Comparison of ENCODE assay signal across 10 cellular contexts in the genomic region with DNA sequence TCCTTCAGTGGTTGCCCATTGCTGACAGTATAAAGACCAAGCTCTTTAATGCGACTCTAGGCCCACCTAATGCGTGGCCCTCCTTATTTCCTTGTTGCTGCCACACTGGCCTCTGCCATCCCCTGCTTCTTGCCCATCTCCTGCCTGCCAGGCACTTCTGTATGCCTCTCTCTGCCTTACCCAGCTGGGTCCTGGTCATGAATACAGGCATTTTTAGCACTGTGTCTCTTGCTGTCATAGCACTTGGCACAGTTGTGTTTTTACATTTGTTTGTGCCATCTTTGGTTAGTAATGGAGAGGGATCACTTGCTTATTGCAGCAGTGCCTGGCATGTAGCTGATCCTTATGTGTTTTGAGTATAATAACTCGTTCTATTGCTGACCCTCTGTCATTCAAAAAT. TPM values are rescaled to one million over a fixed set of nuclear protein-coding genes. Genes with fewer than 3 reads are reported as not detected.
DNase-seq lines count a peak whose midpoint lies in the region; ATAC-seq lines count a peak whose summit lies in the region.
"Had no signal": no experiment of that assay in that cellular context is flagged by ENCODE, and none has a peak within 500 bp of the region (broad histone marks: within the 10 kb centered on the region; RNA-seq: fewer than 3 reads in every experiment).

No MANE protein-coding gene starts in this region.

- POLR2A ChIA-PET in CD8-positive, alpha-beta memory T cell (lab: Charles Lee): no interaction called here

- H3K4me3 Mint-ChIP-seq in CD8-positive, alpha-beta memory T cell: peak overlapping the region in 1 of 7 donors; percentile 2

- no peak overlapping the region for H3K4me3 ChIP-seq in CD8-positive, alpha-beta memory T cell (ENCODE audit: low read length)
- H3K4me3 ChIP-seq in adipocyte (ENCODE audit: low read length): peak overlapping the region; percentile 38
- no peak overlapping the region for H3K4me3 ChIP-seq in right cardiac atrium (ENCODE audit: low read length)

- peak; percentile 24 to 29 for ATAC-seq in right cardiac atrium
- ATAC-seq in activated CD4-positive, CD25-positive, alpha-beta regulatory T cell treated with anti-CD3 and anti-CD28 coated beads, Interleukin-2, amount 50 U/mL, for 24 hours: no peak
- ATAC-seq in GM21447 (IDR thresholded peaks at IDR 0.05; ENCODE audit: unreplicated experiment): no peak

- H3K27me3 ChIP-seq in CD8-positive, alpha-beta memory T cell (ENCODE audit: insufficient read depth, low read length, poor library complexity, severe bottlenecking): no peaks in the 10 kb centered on the region
- H3K27me3 ChIP-seq in adipocyte (replicated peaks; ENCODE audit: control insufficient read depth, insufficient read depth, low read length) (no peaks in the 10 kb centered on the region), right cardiac atrium (ENCODE audit: control insufficient read depth, insufficient read depth) (no peaks in the 10 kb centered on the region)

- CTCF ChIA-PET in CD8-positive, alpha-beta memory T cell (lab: Charles Lee): interaction anchor here (1.0 to 1.9 kb wide), 2 partner anchors 9 to 21 kb away, joined by 3 to 6 read pairs; no protein-coding TSS in a partner anchor

- peaks cover 0 to 2% (median 0%) of the 10 kb centered on the region in 3 donors for H3K36me3 Mint-ChIP-seq in CD8-positive, alpha-beta memory T cell

- H3K36me3 ChIP-seq in CD8-positive, alpha-beta memory T cell (ENCODE audit: insufficient read depth, low read length): no peaks in the 10 kb centered on the region
- no peaks in the 10 kb centered on the region for H3K36me3 ChIP-seq in adipocyte (ENCODE audit: control insufficient read depth, insufficient read depth, low read length, severe bottlenecking)

- no peak for DNase-seq in CD8-positive, alpha-beta memory T cell
- DNase-seq in adipocyte (ENCODE audit: low read depth) (no peak), right cardiac atrium (no peak), posterior cingulate gyrus (peak in 9 of 10 donors; percentile 34 to 93 (median 61)), NOMO-1 (lab: John Stamatoyannopoulos, UW; ENCODE audit: unreplicated experiment in 2 of 2) (no peak)
- no peak for DNase-seq in stimulated activated naive CD4-positive, alpha-beta T cell (lab: John Stamatoyannopoulos, UW)
- DNase-seq: activated CD4-positive, alpha-beta T cell treated with anti-CD3 and anti-CD28 coated beads, Interleukin-2, amount 50 U/mL, for 4 hours; central memory CD4-positive, alpha-beta T cell had no signal

- no peak overlapping the region for H3K27ac ChIP-seq in CD8-positive, alpha-beta memory T cell (ENCODE audit: low read depth, low read length)
- peak overlapping the region; percentile 88 for H3K27ac ChIP-seq in right cardiac atrium (ENCODE audit: low read length)

- 63% methylated on average over 3 of the region's 3 CpGs for WGBS in right cardiac atrium

- H3K9ac ChIP-seq in adipocyte (ENCODE audit: low read length): no peak overlapping the region

- peaks cover 72 to 94% (median 89%) of the 10 kb centered on the region in 3 donors for H3K4me1 Mint-ChIP-seq in CD8-positive, alpha-beta memory T cell

- intact Hi-C loops in right cardiac atrium (cut with DNase I): no loop called here
- intact Hi-C loops in posterior cingulate gyrus (cut with DNase I): loop anchor here (5.0 kb wide), 1 partner anchor 39 kb away; a partner anchor contains a TSS

- H3K9me3 ChIP-seq in CD8-positive, alpha-beta memory T cell (ENCODE audit: low read length): no peaks in the 10 kb centered on the region
- H3K9me3 ChIP-seq in adipocyte (ENCODE audit: control insufficient read depth, low read length): no peaks in the 10 kb centered on the region
- no peaks in the 10 kb centered on the region for H3K9me3 ChIP-seq in right cardiac atrium (ENCODE audit: control insufficient read depth, low read length)

- peaks cover 63% of the 10 kb centered on the region for H3K4me1 ChIP-seq in CD8-positive, alpha-beta memory T cell (ENCODE audit: insufficient read depth, low read length)
- H3K4me1 ChIP-seq in adipocyte (ENCODE audit: control insufficient read depth, insufficient read depth, low read length): peaks cover 54% of the 10 kb centered on the region
- H3K4me1 ChIP-seq in right cardiac atrium (ENCODE audit: control insufficient read depth, insufficient read depth, low read length): peaks cover 28% of the 10 kb centered on the region

- H3K9me3 Mint-ChIP-seq in CD8-positive, alpha-beta memory T cell: no peaks in the 10 kb centered on the region

- peak overlapping the region in 6 of 8 donors; percentile 3 to 80 (median 53) for H3K27ac Mint-ChIP-seq in CD8-positive, alpha-beta memory T cell

- H3K27me3 Mint-ChIP-seq in CD8-positive, alpha-beta memory T cell: no peaks in the 10 kb centered on the region

RNA-seq across cellular contexts. Expression of a gene that starts 38.7 kb away (rescaled TPM):
- total RNA-seq in CD8-positive, alpha-beta memory T cell: 10 to 100 TPM; 30.8 to 36.0 TPM
- polyA plus RNA-seq in CD8-positive, alpha-beta memory T cell: 13.5 TPM
- total RNA-seq in right cardiac atrium: 10 to 100 TPM; 56.4 to 64.5 (median 61.8) TPM
- 30.8 TPM for polyA plus RNA-seq in right cardiac atrium

Comparison
In these comparisons a context has a peak if more than half of its experiments do, and no peak if none do; other contexts are left out.
1. DNase-seq: peak in posterior cingulate gyrus (9 of 10); none in CD8-positive, alpha-beta memory T cell (0 of 5), adipocyte (single experiment), right cardiac atrium (0 of 3), NOMO-1 (0 of 2) and stimulated activated naive CD4-positive, alpha-beta T cell (0 of 6).
2. ATAC-seq: peak in right cardiac atrium (2 of 2); none in activated CD4-positive, CD25-positive, alpha-beta regulatory T cell treated with anti-CD3 and anti-CD28 coated beads, Interleukin-2, amount 50 U/mL, for 24 hours (0 of 2) and GM21447 (single experiment).